ENCODE assay signal across 8 cellular contexts in genomic region chr7:95435422-95435780, GRCh38. TPM values are rescaled to one million over a fixed set of nuclear protein-coding genes. Genes with fewer than 3 reads are reported as not detected.
DNase-seq lines count a peak whose midpoint lies in the region; ATAC-seq and TF ChIP-seq lines count a peak whose summit lies in the region.

No MANE protein-coding gene starts in this region.

- H3K36me3 ChIP-seq in cardiac muscle cell (no peaks in the 10 kb centered on the region), mucosa of stomach (ENCODE audit: control insufficient read depth, insufficient read depth, low read length) (no peaks in the 10 kb centered on the region)

- intact Hi-C loops in Right ventricle myocardium superior (cut with DNase I) = no loop called here

- no peak for TF ChIP-seq CTCF in cardiac muscle cell (IDR thresholded peaks at IDR 0.05; ENCODE audit: low read depth, low read length)

- H3K27me3 ChIP-seq in cardiac muscle cell (no peaks in the 10 kb centered on the region), mucosa of stomach (ENCODE audit: control insufficient read depth, insufficient read depth, low read length) (no peaks in the 10 kb centered on the region)

- H3K27ac ChIP-seq in cardiac muscle cell (peak overlapping the region; percentile 85), cingulate gyrus (ENCODE audit: low read depth, low read length) (peak overlapping the region; percentile 95)

- no peak for DNase-seq in cardiac muscle cell (ENCODE audit: low read depth in 1 of 2, low spot score in 1 of 2)
- DNase-seq in Right ventricle myocardium superior = no peak
- DNase-seq in central memory CD4-positive, alpha-beta T cell = no peak
- no peak for DNase-seq in amygdala (lab: John Stamatoyannopoulos, UW)
- no peak for DNase-seq in SKM-1 treated with dmso at 0.1 percent for 144 hours (lab: John Stamatoyannopoulos, UW; ENCODE audit: unreplicated experiment)

- no peak for ATAC-seq in Right ventricle myocardium superior (ENCODE audit: poor library complexity)
- ATAC-seq in GM21360 (IDR thresholded peaks at IDR 0.05; ENCODE audit: unreplicated experiment) = no peak

- H3K4me1 ChIP-seq in cardiac muscle cell (ENCODE audit: low read depth) (no peaks in the 10 kb centered on the region), mucosa of stomach (ENCODE audit: control insufficient read depth, insufficient read depth, low read length) (no peaks in the 10 kb centered on the region)

- peak overlapping the region; percentile 85 for H3K9ac ChIP-seq in mucosa of stomach (ENCODE audit: low read length)

- H3K9me3 ChIP-seq in cardiac muscle cell (ENCODE audit: low read depth) (no peaks in the 10 kb centered on the region), mucosa of stomach (ENCODE audit: control insufficient read depth, low read length) (no peaks in the 10 kb centered on the region)

- H3K4me3 ChIP-seq in cardiac muscle cell (peak overlapping the region; percentile 41), mucosa of stomach (ENCODE audit: low read length) (peak overlapping the region; percentile 61)

RNA-seq across cellular contexts. Expression of gene PON2, which starts 0.6 kb away (rescaled TPM):
- total RNA-seq in cardiac muscle cell (52.5 and 76.9 TPM in 2 replicates), Right ventricle myocardium superior (38.9 TPM)
- 94.2 and 117 TPM in 2 replicates for polyA plus RNA-seq in cardiac muscle cell

RNA-seq across cellular contexts. Expression of gene PON3, which starts 39.2 kb away (rescaled TPM):
- total RNA-seq in cardiac muscle cell = not detected in 2 replicates
- not detected in 2 replicates for polyA plus RNA-seq in cardiac muscle cell
- total RNA-seq in Right ventricle myocardium superior = 0.56 TPM

RNA-seq across cellular contexts. Expression of gene ASB4, which starts 50.3 kb away (rescaled TPM):
- total RNA-seq in cardiac muscle cell (not detected in 2 replicates), Right ventricle myocardium superior (7.8 TPM)
- 0.13 TPM in 1 of 2 replicates, not detected in the other for polyA plus RNA-seq in cardiac muscle cell
